In the genomic region with DNA sequence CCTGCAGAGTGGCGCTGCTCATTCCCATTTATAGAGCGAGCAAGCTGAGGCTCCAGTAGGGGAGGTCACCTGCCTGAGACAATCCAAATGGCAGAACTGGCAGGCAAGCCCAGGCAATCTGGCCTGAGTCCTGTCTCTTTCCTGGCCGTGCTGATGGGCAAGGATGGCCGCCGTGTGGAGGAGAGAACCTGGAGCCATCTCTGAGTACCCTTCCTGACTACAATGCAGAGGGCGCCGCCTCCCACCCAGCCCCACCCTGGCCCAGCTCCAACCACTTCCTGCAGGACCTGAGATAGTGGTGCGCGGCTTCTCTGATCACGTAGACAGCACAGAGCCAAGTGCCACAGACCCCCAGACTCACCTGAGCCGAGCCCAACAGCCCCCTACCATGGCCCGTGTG, we compare ENCODE assay signal across 12 cellular contexts. TPM values are rescaled to one million over a fixed set of nuclear protein-coding genes. Genes with fewer than 3 reads are reported as not detected.
A peak's percentile ranks its signal among the peaks of the same experiment; 100 is the strongest.
DNase-seq lines count a peak whose midpoint lies in the region; ATAC-seq, FAIRE-seq and TF ChIP-seq lines count a peak whose summit lies in the region.
"Had no signal": no experiment of that assay in that cellular context is flagged by ENCODE, and none has a peak within 500 bp of the region (broad histone marks: within the 10 kb centered on the region; RNA-seq: fewer than 3 reads in every experiment).

No MANE protein-coding gene starts in this region.

- no peak overlapping the region for H3K4me2 ChIP-seq in HepG2 (ENCODE audit: low read depth, low read length)

- H4K20me1 ChIP-seq in HepG2 (ENCODE audit: insufficient read depth, low read length), result no peaks in the 10 kb centered on the region

- H3K36me3 ChIP-seq in liver (ENCODE audit: control insufficient read depth in 4 of 4, insufficient read depth in 3 of 4, low read depth in 1 of 4, low read length in 3 of 4), result peaks cover 6 to 24% (median 21%) of the 10 kb centered on the region in 4 donors
- H3K36me3 ChIP-seq in HepG2 (replicated peaks in 1 of 2; ENCODE audit: control insufficient read depth in 1 of 2, insufficient read depth in 2 of 2, low read length in 2 of 2), result peaks cover 6 to 14% of the 10 kb centered on the region in 2 experiments; a peak in 3 of 5 replicates
- peaks cover 18 to 19% of the 10 kb centered on the region in 2 donors for H3K36me3 ChIP-seq in mucosa of rectum (ENCODE audit: control insufficient read depth in 2 of 2, insufficient read depth in 2 of 2, low read length in 2 of 2)
- H3K36me3 ChIP-seq in urinary bladder (ENCODE audit: insufficient read depth), result peaks cover 1% of the 10 kb centered on the region

- H3K27ac Mint-ChIP-seq in activated naive CD8-positive, alpha-beta T cell treated with anti-CD3 and anti-CD28 coated beads for 36 hours, result peak overlapping the region; percentile 82

- TF ChIP-seq EP300 in HepG2 (IDR thresholded peaks at IDR 0.05; ENCODE audit: low read depth in 2 of 2, low read length in 2 of 2), result no peak
- no peak for TF ChIP-seq EP300 in HepG2 (CRISPR knock-in tag; IDR thresholded peaks at IDR 0.05; ENCODE audit: borderline replicate concordance)

- H3K79me2 ChIP-seq in HepG2 (ENCODE audit: insufficient read depth, low read length), result no peaks in the 10 kb centered on the region

- no peaks in the 10 kb centered on the region for H3K9me3 Mint-ChIP-seq in activated naive CD8-positive, alpha-beta T cell treated with anti-CD3 and anti-CD28 coated beads for 36 hours

- H3K36me3 Mint-ChIP-seq in activated naive CD8-positive, alpha-beta T cell treated with anti-CD3 and anti-CD28 coated beads for 36 hours, result peaks cover 22% of the 10 kb centered on the region

- CTCF ChIA-PET in HepG2 (lab: Yijun Ruan, JAX; ENCODE audit: low intra/inter-chr PET ratio, low total read pairs), result no interaction called here

- DNase-seq in HepG2 (ENCODE audit: low spot score) (no peak), kidney glomerular epithelial cell (lab: John Stamatoyannopoulos, UW) (no peak), mesenteric fat pad (ENCODE audit: low spot score) (no peak)
- DNase-seq in activated naive CD8-positive, alpha-beta T cell treated with anti-CD3 and anti-CD28 coated beads for 36 hours, result peak; percentile 45
- no peak for DNase-seq in stimulated activated naive CD4-positive, alpha-beta T cell (lab: John Stamatoyannopoulos, UW)
- DNase-seq: activated CD4-positive, alpha-beta T cell treated with anti-CD3 and anti-CD28 coated beads, Interleukin-2, amount 50 U/mL, for 4 hours; COR-L47; hypothalamus; NCI-H1048 had no signal

- no peaks in the 10 kb centered on the region for H3K27me3 ChIP-seq in liver (ENCODE audit: control insufficient read depth in 4 of 4, insufficient read depth in 4 of 4, low read length in 3 of 4)
- peaks cover 0 to 5% of the 10 kb centered on the region in 2 experiments; a peak in 3 of 5 replicates for H3K27me3 ChIP-seq in HepG2 (ENCODE audit: control insufficient read depth in 1 of 2, insufficient read depth in 2 of 2, low read length in 2 of 2)
- no peaks in the 10 kb centered on the region for H3K27me3 ChIP-seq in mucosa of rectum (ENCODE audit: control insufficient read depth in 2 of 2, insufficient read depth in 2 of 2, low read length in 2 of 2)

- no peak overlapping the region for H2AFZ ChIP-seq in HepG2 (ENCODE audit: low read length)

- POLR2A ChIA-PET in HepG2 (lab: Yijun Ruan, JAX), result interaction anchor here (3.5 kb wide), 1 partner anchor 71 kb away, joined by 10 read pairs; no protein-coding TSS in a partner anchor

- H3K4me1 ChIP-seq in liver (ENCODE audit: control insufficient read depth in 4 of 4, insufficient read depth in 4 of 4, low read length in 3 of 4) (peaks cover 0 to 29% (median 15%) of the 10 kb centered on the region in 4 donors), HepG2 (ENCODE audit: insufficient read depth, low read length) (peaks cover 45% of the 10 kb centered on the region), mucosa of rectum (ENCODE audit: control insufficient read depth in 2 of 2, insufficient read depth in 2 of 2, low read length in 2 of 2) (peaks cover 30 to 32% of the 10 kb centered on the region in 2 donors), urinary bladder (ENCODE audit: insufficient read depth) (no peaks in the 10 kb centered on the region)

- H3K27me3 Mint-ChIP-seq in activated naive CD8-positive, alpha-beta T cell treated with anti-CD3 and anti-CD28 coated beads for 36 hours, result no peaks in the 10 kb centered on the region

- H3K4me3 Mint-ChIP-seq in activated naive CD8-positive, alpha-beta T cell treated with anti-CD3 and anti-CD28 coated beads for 36 hours, result peak overlapping the region; percentile 63

- no peak for ATAC-seq in HepG2

- H3K4me3 ChIP-seq in liver (ENCODE audit: low read depth in 1 of 3, low read length in 3 of 3) (no peak overlapping the region), HepG2 (replicated peaks in 1 of 3; ENCODE audit: insufficient read depth in 1 of 3, low read depth in 2 of 3, low read length in 3 of 3) (no peak overlapping the region), mucosa of rectum (ENCODE audit: low read length in 2 of 2) (no peak overlapping the region), urinary bladder (ENCODE audit: low read depth, low read length) (no peak overlapping the region)

- intact Hi-C loops in HepG2 (cut with micrococcal nuclease; ENCODE audit: unreplicated experiment), result no loop called here

- in situ Hi-C loops in HepG2 (cut with HindIII; ENCODE audit: extremely low pct_ligation_motif_present, low pct_unique_long_range_greater_than_20kb), result no loop called here

- peaks cover 53% of the 10 kb centered on the region for H3K4me1 Mint-ChIP-seq in activated naive CD8-positive, alpha-beta T cell treated with anti-CD3 and anti-CD28 coated beads for 36 hours

- TF ChIP-seq RAD21 in liver (IDR thresholded peaks at IDR 0.05) (no peak), HepG2 (CRISPR knock-in tag; IDR thresholded peaks at IDR 0.05) (no peak)

- no peak overlapping the region for H3K9ac ChIP-seq in liver (ENCODE audit: low read depth in 1 of 2, low read length in 2 of 2)
- H3K9ac ChIP-seq in HepG2 (ENCODE audit: insufficient read depth, low read depth, low read length), result no peak overlapping the region
- no peak overlapping the region for H3K9ac ChIP-seq in mucosa of rectum (ENCODE audit: low read depth in 1 of 2, low read length in 2 of 2)

- H3K9me3 ChIP-seq in liver (ENCODE audit: control insufficient read depth in 4 of 4, low read length in 3 of 4) (no peaks in the 10 kb centered on the region), HepG2 (ENCODE audit: low read length) (no peaks in the 10 kb centered on the region), mucosa of rectum (ENCODE audit: control insufficient read depth in 2 of 2, low read length in 2 of 2) (no peaks in the 10 kb centered on the region)

- no peak for FAIRE-seq in HepG2 (lab: Jason Lieb, UNC)

- TF ChIP-seq CTCF in liver (IDR thresholded peaks at IDR 0.05; ENCODE audit: low read depth, low read length, missing input control) (no peak), HepG2 (CRISPR knock-in tag; IDR thresholded peaks at IDR 0.05) (no peak)

- 79% methylated on average over 12 of the region's 12 CpGs for WGBS in liver
- WGBS in HepG2 (ENCODE audit: low lambda C conversion rate), result 100% methylated on average over 1 of the region's 12 CpGs
- 66% methylated on average over 12 of the region's 12 CpGs for WGBS in urinary bladder

- BruUV-seq in HepG2 (replicated peaks; lab: Mats Ljungman, UMichigan), result no TSS peak

- TF ChIP-seq POLR2A in HepG2 (IDR thresholded peaks at IDR 0.05; ENCODE audit: insufficient read depth in 1 of 2, low read depth in 2 of 2, low read length in 2 of 2), result no peak

- H3K27ac ChIP-seq in liver (ENCODE audit: low read depth in 1 of 2, low read length in 2 of 2) (peak overlapping the region; percentile 75 to 78), HepG2 (ENCODE audit: extremely low read length, insufficient read depth, low read length) (no peak overlapping the region), mucosa of rectum (ENCODE audit: low read depth in 2 of 2, low read length in 2 of 2) (peak overlapping the region; percentile 88 to 93), urinary bladder (ENCODE audit: low read depth) (peak overlapping the region; percentile 79)

RNA-seq across cellular contexts. Expression of gene TLR9, which starts 7.0 kb away (rescaled TPM):
- total RNA-seq in liver, result not detected
- polyA plus RNA-seq in liver, result under 1 TPM in 1 of 2 donors, not detected in 1; 0.02 TPM
- total RNA-seq in HepG2 (2016; rRNA removed; fragmentation: Illumina TruSeq; extraction: Trizol), result not detected in 2 replicates
- not detected in 2 replicates for total RNA-seq in HepG2 (2016; cell fraction: cytosol; rRNA removed; fragmentation: Illumina TruSeq; extraction: Trizol; ENCODE audit: low read depth)
- not detected in 2 replicates for total RNA-seq in HepG2 (2016; cell fraction: insoluble cytoplasmic fraction; rRNA removed; fragmentation: Illumina TruSeq; extraction: Trizol)
- total RNA-seq in HepG2 (2016; cell fraction: membrane; rRNA removed; fragmentation: Illumina TruSeq; extraction: Trizol), result not detected in 2 replicates
- not detected in 2 replicates for total RNA-seq in HepG2 (2016; cell fraction: nucleus; rRNA removed; fragmentation: Illumina TruSeq; extraction: Trizol)
- polyA plus RNA-seq in HepG2 (2011; rRNA removed), result 0.08 TPM in 1 of 2 replicates, not detected in the other
- polyA plus RNA-seq in HepG2 (2011; cell fraction: cytosol; rRNA removed), result 0.01 TPM in 2 replicates
- 0.88 and 0.95 TPM in 2 replicates for polyA plus RNA-seq in HepG2 (2011; cell fraction: nucleus; rRNA removed)
- 0.31 TPM in 1 of 2 replicates, not detected in the other for polyA plus RNA-seq in HepG2 (2012)
- polyA plus RNA-seq in HepG2 (2016; cell fraction: cytosol; fragmentation: Illumina TruSeq; extraction: Trizol; ENCODE audit: low read depth), result not detected in 2 replicates
- polyA plus RNA-seq in HepG2 (2016; cell fraction: insoluble cytoplasmic fraction; fragmentation: Illumina TruSeq; extraction: Trizol; ENCODE audit: low read depth), result not detected in 2 replicates
- polyA plus RNA-seq in HepG2 (2016; cell fraction: membrane; fragmentation: Illumina TruSeq; extraction: Trizol; ENCODE audit: low read depth), result not detected in 2 replicates
- polyA plus RNA-seq in HepG2 (2016; cell fraction: nucleus; fragmentation: Illumina TruSeq; extraction: Trizol; ENCODE audit: insufficient read depth, low read depth), result not detected in 2 replicates
- polyA minus RNA-seq in HepG2 (2011; rRNA and poly(A)+ RNA removed; ENCODE audit: low replicate concordance), result 0.14 TPM in 1 of 2 replicates, not detected in the other
- polyA minus RNA-seq in HepG2 (2011; cell fraction: cytosol; rRNA and poly(A)+ RNA removed), result not detected in 2 replicates
- 0.25 and 0.26 TPM in 2 replicates for polyA minus RNA-seq in HepG2 (2011; cell fraction: nucleus; rRNA and poly(A)+ RNA removed)
- 1 to 10 TPM in 1 of 2 experiments, under 1 TPM in 1; 0.85 to 1.4 TPM for total RNA-seq in activated naive CD8-positive, alpha-beta T cell treated with anti-CD3 and anti-CD28 coated beads for 36 hours
- total RNA-seq in urinary bladder, result 0.11 TPM
- polyA plus RNA-seq in urinary bladder, result 0.33 TPM
- total RNA-seq in mesenteric fat pad, result 0.19 TPM

RNA-seq across cellular contexts. Expression of gene ALAS1, which starts 20.5 kb away (rescaled TPM):
- 100 to 1,000 TPM in 1 of 2 donors, 10 to 100 TPM in 1; 32.3 to 129 TPM for total RNA-seq in liver
- polyA plus RNA-seq in liver, result 100 to 1,000 TPM; 145 to 421 TPM
- total RNA-seq in HepG2 (2016; rRNA removed; fragmentation: Illumina TruSeq; extraction: Trizol), result 36.0 and 40.2 TPM in 2 replicates
- 9.6 and 11.6 TPM in 2 replicates for total RNA-seq in HepG2 (2016; cell fraction: cytosol; rRNA removed; fragmentation: Illumina TruSeq; extraction: Trizol; ENCODE audit: low read depth)
- 33.6 and 35.3 TPM in 2 replicates for total RNA-seq in HepG2 (2016; cell fraction: insoluble cytoplasmic fraction; rRNA removed; fragmentation: Illumina TruSeq; extraction: Trizol)
- 14.0 and 14.5 TPM in 2 replicates for total RNA-seq in HepG2 (2016; cell fraction: membrane; rRNA removed; fragmentation: Illumina TruSeq; extraction: Trizol)
- total RNA-seq in HepG2 (2016; cell fraction: nucleus; rRNA removed; fragmentation: Illumina TruSeq; extraction: Trizol), result 16.9 and 18.1 TPM in 2 replicates
- 39.0 and 43.2 TPM in 2 replicates for polyA plus RNA-seq in HepG2 (2011; rRNA removed)
- 41.2 and 50.6 TPM in 2 replicates for polyA plus RNA-seq in HepG2 (2011; cell fraction: cytosol; rRNA removed)
- 30.0 and 30.9 TPM in 2 replicates for polyA plus RNA-seq in HepG2 (2011; cell fraction: nucleus; rRNA removed)
- polyA plus RNA-seq in HepG2 (2012), result 19.8 and 27.7 TPM in 2 replicates
- 3.9 and 4.3 TPM in 2 replicates for polyA plus RNA-seq in HepG2 (2016; cell fraction: cytosol; fragmentation: Illumina TruSeq; extraction: Trizol; ENCODE audit: low read depth)
- polyA plus RNA-seq in HepG2 (2016; cell fraction: insoluble cytoplasmic fraction; fragmentation: Illumina TruSeq; extraction: Trizol; ENCODE audit: low read depth), result 27.6 and 42.4 TPM in 2 replicates
- polyA plus RNA-seq in HepG2 (2016; cell fraction: membrane; fragmentation: Illumina TruSeq; extraction: Trizol; ENCODE audit: low read depth), result 6.8 and 7.1 TPM in 2 replicates
- 26.7 and 30.3 TPM in 2 replicates for polyA plus RNA-seq in HepG2 (2016; cell fraction: nucleus; fragmentation: Illumina TruSeq; extraction: Trizol; ENCODE audit: insufficient read depth, low read depth)
- 49.6 and 54.7 TPM in 2 replicates for polyA minus RNA-seq in HepG2 (2011; rRNA and poly(A)+ RNA removed; ENCODE audit: low replicate concordance)
- 23.9 and 26.4 TPM in 2 replicates for polyA minus RNA-seq in HepG2 (2011; cell fraction: cytosol; rRNA and poly(A)+ RNA removed)
- polyA minus RNA-seq in HepG2 (2011; cell fraction: nucleus; rRNA and poly(A)+ RNA removed), result 17.3 and 19.0 TPM in 2 replicates
- total RNA-seq in activated naive CD8-positive, alpha-beta T cell treated with anti-CD3 and anti-CD28 coated beads for 36 hours, result 10 to 100 TPM; 59.4 to 63.0 TPM
- 24.1 TPM for total RNA-seq in urinary bladder
- 56.7 TPM for polyA plus RNA-seq in urinary bladder
- 134 TPM for total RNA-seq in mesenteric fat pad

RNA-seq across cellular contexts. Expression of gene TWF2, which starts 20.5 kb away (rescaled TPM):
- total RNA-seq in liver (10 to 100 TPM; 12.7 to 26.3 TPM), HepG2 (2016; rRNA removed; fragmentation: Illumina TruSeq; extraction: Trizol) (45.5 and 49.1 TPM in 2 replicates), urinary bladder (36.7 TPM), mesenteric fat pad (52.4 TPM)
- polyA plus RNA-seq in liver (10 to 100 TPM; 12.0 to 22.6 TPM), HepG2 (2011; rRNA removed) (108 and 123 TPM in 2 replicates), urinary bladder (75.3 TPM)
- 9.3 and 10.4 TPM in 2 replicates for total RNA-seq in HepG2 (2016; cell fraction: cytosol; rRNA removed; fragmentation: Illumina TruSeq; extraction: Trizol; ENCODE audit: low read depth)
- total RNA-seq in HepG2 (2016; cell fraction: insoluble cytoplasmic fraction; rRNA removed; fragmentation: Illumina TruSeq; extraction: Trizol), result 46.7 and 47.5 TPM in 2 replicates
- 18.1 and 19.8 TPM in 2 replicates for total RNA-seq in HepG2 (2016; cell fraction: membrane; rRNA removed; fragmentation: Illumina TruSeq; extraction: Trizol)
- 19.0 and 20.5 TPM in 2 replicates for total RNA-seq in HepG2 (2016; cell fraction: nucleus; rRNA removed; fragmentation: Illumina TruSeq; extraction: Trizol)
- polyA plus RNA-seq in HepG2 (2011; cell fraction: cytosol; rRNA removed), result 139 and 201 TPM in 2 replicates
- 105 and 112 TPM in 2 replicates for polyA plus RNA-seq in HepG2 (2011; cell fraction: nucleus; rRNA removed)
- polyA plus RNA-seq in HepG2 (2012), result 63.2 and 85.2 TPM in 2 replicates
- 10.6 and 11.3 TPM in 2 replicates for polyA plus RNA-seq in HepG2 (2016; cell fraction: cytosol; fragmentation: Illumina TruSeq; extraction: Trizol; ENCODE audit: low read depth)
- polyA plus RNA-seq in HepG2 (2016; cell fraction: insoluble cytoplasmic fraction; fragmentation: Illumina TruSeq; extraction: Trizol; ENCODE audit: low read depth), result 55.3 and 58.3 TPM in 2 replicates
- polyA plus RNA-seq in HepG2 (2016; cell fraction: membrane; fragmentation: Illumina TruSeq; extraction: Trizol; ENCODE audit: low read depth), result 16.1 and 16.9 TPM in 2 replicates
- 37.2 and 39.4 TPM in 2 replicates for polyA plus RNA-seq in HepG2 (2016; cell fraction: nucleus; fragmentation: Illumina TruSeq; extraction: Trizol; ENCODE audit: insufficient read depth, low read depth)
- polyA minus RNA-seq in HepG2 (2011; rRNA and poly(A)+ RNA removed; ENCODE audit: low replicate concordance), result 46.6 and 135 TPM in 2 replicates
- 84.6 and 87.5 TPM in 2 replicates for polyA minus RNA-seq in HepG2 (2011; cell fraction: cytosol; rRNA and poly(A)+ RNA removed)
- polyA minus RNA-seq in HepG2 (2011; cell fraction: nucleus; rRNA and poly(A)+ RNA removed), result 18.5 and 25.0 TPM in 2 replicates
- total RNA-seq in activated naive CD8-positive, alpha-beta T cell treated with anti-CD3 and anti-CD28 coated beads for 36 hours, result 100 to 1,000 TPM; 127 to 134 TPM

RNA-seq across cellular contexts. Expression of gene PPM1M, which starts 27.1 kb away (rescaled TPM):
- total RNA-seq in liver (1 to 10 TPM; 5.5 TPM), HepG2 (2016; rRNA removed; fragmentation: Illumina TruSeq; extraction: Trizol) (1.5 and 2.5 TPM in 2 replicates), urinary bladder (12.3 TPM), mesenteric fat pad (26.8 TPM)
- polyA plus RNA-seq in liver (1 to 10 TPM; 2.8 to 3.8 TPM), HepG2 (2011; rRNA removed) (5.9 and 6.9 TPM in 2 replicates), urinary bladder (27.1 TPM)
- 0.91 and 1.1 TPM in 2 replicates for total RNA-seq in HepG2 (2016; cell fraction: cytosol; rRNA removed; fragmentation: Illumina TruSeq; extraction: Trizol; ENCODE audit: low read depth)
- 2.2 and 2.4 TPM in 2 replicates for total RNA-seq in HepG2 (2016; cell fraction: insoluble cytoplasmic fraction; rRNA removed; fragmentation: Illumina TruSeq; extraction: Trizol)
- total RNA-seq in HepG2 (2016; cell fraction: membrane; rRNA removed; fragmentation: Illumina TruSeq; extraction: Trizol), result 2.7 and 3.5 TPM in 2 replicates
- total RNA-seq in HepG2 (2016; cell fraction: nucleus; rRNA removed; fragmentation: Illumina TruSeq; extraction: Trizol), result 2.0 and 2.1 TPM in 2 replicates
- polyA plus RNA-seq in HepG2 (2011; cell fraction: cytosol; rRNA removed), result 4.4 and 5.2 TPM in 2 replicates
- 20.6 and 21.3 TPM in 2 replicates for polyA plus RNA-seq in HepG2 (2011; cell fraction: nucleus; rRNA removed)
- polyA plus RNA-seq in HepG2 (2012), result 4.0 and 4.5 TPM in 2 replicates
- polyA plus RNA-seq in HepG2 (2016; cell fraction: cytosol; fragmentation: Illumina TruSeq; extraction: Trizol; ENCODE audit: low read depth), result 0.99 and 1.1 TPM in 2 replicates
- polyA plus RNA-seq in HepG2 (2016; cell fraction: insoluble cytoplasmic fraction; fragmentation: Illumina TruSeq; extraction: Trizol; ENCODE audit: low read depth), result 2.0 and 2.3 TPM in 2 replicates
- 2.3 and 2.5 TPM in 2 replicates for polyA plus RNA-seq in HepG2 (2016; cell fraction: membrane; fragmentation: Illumina TruSeq; extraction: Trizol; ENCODE audit: low read depth)
- polyA plus RNA-seq in HepG2 (2016; cell fraction: nucleus; fragmentation: Illumina TruSeq; extraction: Trizol; ENCODE audit: insufficient read depth, low read depth), result 3.6 and 4.3 TPM in 2 replicates
- polyA minus RNA-seq in HepG2 (2011; rRNA and poly(A)+ RNA removed; ENCODE audit: low replicate concordance), result 8.9 and 14.9 TPM in 2 replicates
- polyA minus RNA-seq in HepG2 (2011; cell fraction: cytosol; rRNA and poly(A)+ RNA removed), result 1.5 and 1.9 TPM in 2 replicates
- polyA minus RNA-seq in HepG2 (2011; cell fraction: nucleus; rRNA and poly(A)+ RNA removed), result 2.7 and 3.7 TPM in 2 replicates
- 10 to 100 TPM; 69.7 to 74.9 TPM for total RNA-seq in activated naive CD8-positive, alpha-beta T cell treated with anti-CD3 and anti-CD28 coated beads for 36 hours

RNA-seq across cellular contexts. Expression of gene WDR82, which starts 60.0 kb away (rescaled TPM):
- 10 to 100 TPM; 31.7 to 44.3 TPM for total RNA-seq in liver
- polyA plus RNA-seq in liver, result 10 to 100 TPM in 1 of 2 donors, 1 to 10 TPM in 1; 4.3 to 19.4 TPM
- total RNA-seq in HepG2 (2016; rRNA removed; fragmentation: Illumina TruSeq; extraction: Trizol), result 59.5 and 62.0 TPM in 2 replicates
- total RNA-seq in HepG2 (2016; cell fraction: cytosol; rRNA removed; fragmentation: Illumina TruSeq; extraction: Trizol; ENCODE audit: low read depth), result 6.3 and 6.7 TPM in 2 replicates
- 58.9 and 60.5 TPM in 2 replicates for total RNA-seq in HepG2 (2016; cell fraction: insoluble cytoplasmic fraction; rRNA removed; fragmentation: Illumina TruSeq; extraction: Trizol)
- total RNA-seq in HepG2 (2016; cell fraction: membrane; rRNA removed; fragmentation: Illumina TruSeq; extraction: Trizol), result 27.7 and 28.8 TPM in 2 replicates
- total RNA-seq in HepG2 (2016; cell fraction: nucleus; rRNA removed; fragmentation: Illumina TruSeq; extraction: Trizol), result 32.4 and 32.6 TPM in 2 replicates
- 39.1 and 41.9 TPM in 2 replicates for polyA plus RNA-seq in HepG2 (2011; rRNA removed)
- polyA plus RNA-seq in HepG2 (2011; cell fraction: cytosol; rRNA removed), result 23.5 and 37.7 TPM in 2 replicates
- polyA plus RNA-seq in HepG2 (2011; cell fraction: nucleus; rRNA removed), result 10.7 and 14.5 TPM in 2 replicates
- 48.3 and 52.2 TPM in 2 replicates for polyA plus RNA-seq in HepG2 (2012)
- 3.6 and 4.2 TPM in 2 replicates for polyA plus RNA-seq in HepG2 (2016; cell fraction: cytosol; fragmentation: Illumina TruSeq; extraction: Trizol; ENCODE audit: low read depth)
- 60.6 and 66.1 TPM in 2 replicates for polyA plus RNA-seq in HepG2 (2016; cell fraction: insoluble cytoplasmic fraction; fragmentation: Illumina TruSeq; extraction: Trizol; ENCODE audit: low read depth)
- polyA plus RNA-seq in HepG2 (2016; cell fraction: membrane; fragmentation: Illumina TruSeq; extraction: Trizol; ENCODE audit: low read depth), result 13.9 and 15.0 TPM in 2 replicates
- 38.8 and 40.8 TPM in 2 replicates for polyA plus RNA-seq in HepG2 (2016; cell fraction: nucleus; fragmentation: Illumina TruSeq; extraction: Trizol; ENCODE audit: insufficient read depth, low read depth)
- polyA minus RNA-seq in HepG2 (2011; rRNA and poly(A)+ RNA removed; ENCODE audit: low replicate concordance), result 52.7 and 77.7 TPM in 2 replicates
- 29.3 and 33.9 TPM in 2 replicates for polyA minus RNA-seq in HepG2 (2011; cell fraction: cytosol; rRNA and poly(A)+ RNA removed)
- 28.7 and 33.2 TPM in 2 replicates for polyA minus RNA-seq in HepG2 (2011; cell fraction: nucleus; rRNA and poly(A)+ RNA removed)
- total RNA-seq in activated naive CD8-positive, alpha-beta T cell treated with anti-CD3 and anti-CD28 coated beads for 36 hours, result 100 to 1,000 TPM; 121 to 123 TPM
- 70.2 TPM for total RNA-seq in urinary bladder
- polyA plus RNA-seq in urinary bladder, result 73.7 TPM
- 52.7 TPM for total RNA-seq in mesenteric fat pad
